12 cellular contexts compared by ENCODE assay signal in the genomic region with DNA sequence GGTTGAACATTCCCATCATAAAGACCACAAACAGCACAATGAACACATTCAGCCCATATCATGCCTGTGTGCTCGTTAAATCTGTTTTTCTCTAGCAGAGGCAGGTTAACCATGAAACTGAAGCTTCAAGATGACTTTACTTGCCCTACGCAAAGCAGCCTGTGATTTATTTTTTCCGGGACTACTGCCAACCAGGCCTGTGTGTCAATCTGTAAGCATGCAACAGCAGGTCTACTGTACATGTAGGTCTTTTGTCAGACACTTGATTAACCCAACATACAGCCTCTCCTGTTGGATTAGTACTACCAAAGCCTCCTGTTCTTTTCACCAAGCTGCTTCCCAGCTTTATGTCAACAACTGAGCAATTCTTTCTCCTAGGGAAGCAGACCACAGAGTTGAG.
DNase-seq lines count a peak whose midpoint lies in the region; ATAC-seq and TF ChIP-seq lines count a peak whose summit lies in the region.
"Had no signal": no experiment of that assay in that cellular context is flagged by ENCODE, and none has a peak within 500 bp of the region (broad histone marks: within the 10 kb centered on the region; RNA-seq: fewer than 3 reads in every experiment).

No MANE protein-coding gene starts in this region.

- peaks cover 6% of the 10 kb centered on the region in 2 donors for H3K36me3 Mint-ChIP-seq in activated T-cell treated with anti-CD3 and anti-CD28 coated beads, Interleukin-2, amount 50 U/mL, for 72 hours (ENCODE audit: insufficient read depth in 2 of 2)
- H3K36me3 Mint-ChIP-seq: natural killer cell had no signal

- H3K9me3 Mint-ChIP-seq in activated T-cell treated with anti-CD3 and anti-CD28 coated beads, Interleukin-2, amount 50 U/mL, for 72 hours = peaks cover 3 to 10% of the 10 kb centered on the region in 2 donors

- TF ChIP-seq POLR2A in erythroblast (IDR thresholded peaks at IDR 0.05; ENCODE audit: low read length) = no peak

- H3K27ac ChIP-seq in epithelial cell of prostate = peak overlapping the region; percentile 31
- H3K27ac ChIP-seq: cardiac muscle cell had no signal

- H3K4me1 Mint-ChIP-seq in activated T-cell treated with anti-CD3 and anti-CD28 coated beads, Interleukin-2, amount 50 U/mL, for 72 hours (ENCODE audit: low read depth) = no peaks in the 10 kb centered on the region

- peak overlapping the region in 1 of 2 donors; percentile 10 for H3K4me3 Mint-ChIP-seq in activated T-cell treated with anti-CD3 and anti-CD28 coated beads, Interleukin-2, amount 50 U/mL, for 72 hours
- H3K4me3 Mint-ChIP-seq: activated T-cell treated with anti-CD3 and anti-CD28 coated beads, Interleukin-2, amount 50 U/mL, for 4 hours; natural killer cell had no signal

- H3K27ac Mint-ChIP-seq in activated T-cell treated with anti-CD3 and anti-CD28 coated beads, Interleukin-2, amount 50 U/mL, for 72 hours = no peak overlapping the region
- H3K27ac Mint-ChIP-seq: natural killer cell had no signal

- ATAC-seq in activated T-cell treated with anti-CD3 and anti-CD28 coated beads, Interleukin-2, amount 50 U/mL, for 72 hours (replicated peaks in 1 of 2) = no peak
- ATAC-seq: activated T-cell treated with anti-CD3 and anti-CD28 coated beads, Interleukin-2, amount 50 U/mL, for 4 hours; natural killer cell had no signal

- no peaks in the 10 kb centered on the region for H3K27me3 Mint-ChIP-seq in activated T-cell treated with anti-CD3 and anti-CD28 coated beads, Interleukin-2, amount 50 U/mL, for 72 hours (ENCODE audit: low read depth)

- peak; percentile 12 to 51 for DNase-seq in activated T-cell treated with anti-CD3 and anti-CD28 coated beads, Interleukin-2, amount 50 U/mL, for 72 hours
- DNase-seq in activated T-cell treated with anti-CD3 and anti-CD28 coated beads for 4 hours = no peak
- DNase-seq in NCI-H1694 treated with DMSO at 0.1 percent for 48 hours (lab: John Stamatoyannopoulos, UW) = peak; percentile 65
- peak; percentile 99 for DNase-seq in epithelial cell of prostate (ENCODE audit: low read depth, low spot score)
- peak; percentile 41 for DNase-seq in stimulated activated CD8-positive, alpha-beta memory T cell treated with anti-CD3 and anti-CD28 coated beads, Interleukin-4, amount 100 ng/mL, for 48 hours
- DNase-seq in activated effector memory CD4-positive, alpha-beta T cell treated with anti-CD3 and anti-CD28 coated beads, Interleukin-2, amount 50 U/mL, for 16 hours = no peak
- no peak for DNase-seq in NCI-H1048 (lab: John Stamatoyannopoulos, UW)
- DNase-seq in erythroblast (lab: John Stamatoyannopoulos, UW) = no peak
- DNase-seq: activated T-cell treated with anti-CD3 and anti-CD28 coated beads, Interleukin-2, amount 50 U/mL, for 4 hours; natural killer cell; NCI-H524 treated with DMSO at 0.1 percent for 48 hours had no signal

Comparison
In these comparisons a context has a peak if more than half of its experiments do, and no peak if none do; other contexts are left out.
1. DNase-seq: peak in activated T-cell treated with anti-CD3 and anti-CD28 coated beads, Interleukin-2, amount 50 U/mL, for 72 hours (2 of 2), NCI-H1694 treated with DMSO at 0.1 percent for 48 hours (single experiment), epithelial cell of prostate (single experiment) and stimulated activated CD8-positive, alpha-beta memory T cell treated with anti-CD3 and anti-CD28 coated beads, Interleukin-4, amount 100 ng/mL, for 48 hours (single experiment); none in activated T-cell treated with anti-CD3 and anti-CD28 coated beads for 4 hours (single experiment), activated effector memory CD4-positive, alpha-beta T cell treated with anti-CD3 and anti-CD28 coated beads, Interleukin-2, amount 50 U/mL, for 16 hours (single experiment), NCI-H1048 (single experiment) and erythroblast (0 of 2).